ENCODE assay signal across 21 cellular contexts in genomic region chr20:22794200-22794599, GRCh38.
DNase-seq lines count a peak whose midpoint lies in the region; ATAC-seq and TF ChIP-seq lines count a peak whose summit lies in the region.
"Had no signal": no experiment of that assay in that cellular context is flagged by ENCODE, and none has a peak within 500 bp of the region (broad histone marks: within the 10 kb centered on the region; RNA-seq: fewer than 3 reads in every experiment).

No MANE protein-coding gene starts in this region.

- ATAC-seq in RWPE2 (ENCODE audit: low read depth) (peak; percentile 26), left lobe of liver (no peak), GM18520 (IDR thresholded peaks at IDR 0.05; ENCODE audit: unreplicated experiment) (no peak)
- ATAC-seq: activated CD8-positive, alpha-beta memory T cell treated with anti-CD3 and anti-CD28 coated beads, Interleukin-2, amount 10 ng/mL, durations not matched to agents 7 days and 5 days; activated T-helper 17 cell treated with anti-CD3 and anti-CD28 coated beads, Interleukin-2, amount 50 U/mL, for 72 hours; heart left ventricle had no signal

- H3K4me3 Mint-ChIP-seq in activated T-helper 1 cell treated with anti-CD3 and anti-CD28 coated beads, Interleukin-12 subunit alpha, Interleukin-12 subunit beta, Interleukin-2, Interleukin-4 antibody, amounts not matched to agents 30 ng/mL and 10 ng/mL and 1 ng/mL, durations not matched to agents 14 hours and 24 hours and 36 hours: no peak overlapping the region
- H3K4me3 Mint-ChIP-seq: activated CD4-positive, alpha-beta T cell treated with anti-CD3 and anti-CD28 coated beads, Interleukin-2, amount 10 ng/mL, durations not matched to agents 24 days and 14 days; activated CD8-positive, alpha-beta memory T cell treated with anti-CD3 and anti-CD28 coated beads, Interleukin-2, amount 10 ng/mL, durations not matched to agents 7 days and 5 days; activated naive CD8-positive, alpha-beta T cell treated with anti-CD3 and anti-CD28 coated beads, Interleukin-2, amount 10 ng/mL, durations not matched to agents 7 days and 5 days; activated T-helper 17 cell treated with anti-CD3 and anti-CD28 coated beads, Interleukin-2, amount 50 U/mL, for 72 hours; brain had no signal

- H3K36me3 ChIP-seq in RWPE2 (ENCODE audit: low read depth) (no peaks in the 10 kb centered on the region), tibial artery (no peaks in the 10 kb centered on the region)
- H3K36me3 ChIP-seq: BLaER1, HAP-1, heart left ventricle, vagina had no signal

- TF ChIP-seq CTCF in RWPE2 (IDR thresholded peaks at IDR 0.05; ENCODE audit: poor library complexity, severe bottlenecking): no peak
- no peak for TF ChIP-seq CTCF in fibroblast of the aortic adventitia (IDR thresholded peaks at IDR 0.05; ENCODE audit: insufficient read depth, low read length)
- no peak for TF ChIP-seq CTCF in tibial artery (IDR thresholded peaks at IDR 0.05)

- no peaks in the 10 kb centered on the region for H3K9me3 Mint-ChIP-seq in activated T-helper 1 cell treated with anti-CD3 and anti-CD28 coated beads, Interleukin-12 subunit alpha, Interleukin-12 subunit beta, Interleukin-2, Interleukin-4 antibody, amounts not matched to agents 30 ng/mL and 10 ng/mL and 1 ng/mL, durations not matched to agents 14 hours and 24 hours and 36 hours
- H3K9me3 Mint-ChIP-seq: activated CD4-positive, alpha-beta T cell treated with anti-CD3 and anti-CD28 coated beads, Interleukin-2, amount 10 ng/mL, durations not matched to agents 24 days and 14 days; activated T-helper 17 cell treated with anti-CD3 and anti-CD28 coated beads, Interleukin-2, amount 50 U/mL, for 72 hours had no signal

- no peaks in the 10 kb centered on the region for H3K27me3 ChIP-seq in RWPE2 (ENCODE audit: insufficient read depth, poor library complexity, severe bottlenecking)
- H3K27me3 ChIP-seq in tibial artery: no peaks in the 10 kb centered on the region
- H3K27me3 ChIP-seq: BLaER1, vagina had no signal

- peak; percentile 72 for DNase-seq in NCI-H748 (lab: John Stamatoyannopoulos, UW; ENCODE audit: unreplicated experiment)
- DNase-seq in NCI-H748 treated with DMSO at 0.1 percent for 48 hours (lab: John Stamatoyannopoulos, UW): no peak
- DNase-seq in RWPE2 (ENCODE audit: low spot score): no peak
- DNase-seq in fibroblast of the aortic adventitia (ENCODE audit: low read depth): peak; percentile 30
- DNase-seq in tibial artery: no peak
- DNase-seq in activated T-helper 1 cell treated with anti-CD3 and anti-CD28 coated beads, Interleukin-12 subunit alpha, Interleukin-12 subunit beta, Interleukin-2, Interleukin-4 antibody, amounts not matched to agents 30 ng/mL and 10 ng/mL and 1 ng/mL, durations not matched to agents 14 hours and 24 hours and 36 hours (ENCODE audit: low spot score): no peak
- no peak for DNase-seq in left lobe of liver (ENCODE audit: low spot score)
- DNase-seq: activated CD4-positive, alpha-beta T cell treated with anti-CD3 and anti-CD28 coated beads, Interleukin-2, amount 10 ng/mL, durations not matched to agents 24 days and 14 days; activated CD8-positive, alpha-beta memory T cell treated with anti-CD3 and anti-CD28 coated beads, Interleukin-2, amount 10 ng/mL, durations not matched to agents 7 days and 5 days; activated naive CD8-positive, alpha-beta T cell treated with anti-CD3 and anti-CD28 coated beads, Interleukin-2, amount 10 ng/mL, durations not matched to agents 7 days and 5 days; cortex of kidney; heart left ventricle; NCI-H187; NCI-H446 treated with DMSO at 0.1 percent for 48 hours; substantia nigra had no signal

- H3K4me1 ChIP-seq in RWPE2 (ENCODE audit: insufficient read depth, poor library complexity, severe bottlenecking) (peaks cover 53% of the 10 kb centered on the region), tibial artery (peaks cover 6 to 56% (median 24%) of the 10 kb centered on the region in 4 donors)
- H3K4me1 ChIP-seq: HAP-1, vagina had no signal

- no peaks in the 10 kb centered on the region for H3K36me3 Mint-ChIP-seq in activated T-helper 1 cell treated with anti-CD3 and anti-CD28 coated beads, Interleukin-12 subunit alpha, Interleukin-12 subunit beta, Interleukin-2, Interleukin-4 antibody, amounts not matched to agents 30 ng/mL and 10 ng/mL and 1 ng/mL, durations not matched to agents 14 hours and 24 hours and 36 hours (ENCODE audit: low read depth)
- H3K36me3 Mint-ChIP-seq: activated CD8-positive, alpha-beta memory T cell treated with anti-CD3 and anti-CD28 coated beads, Interleukin-2, amount 10 ng/mL, durations not matched to agents 7 days and 5 days; activated naive CD8-positive, alpha-beta T cell treated with anti-CD3 and anti-CD28 coated beads, Interleukin-2, amount 10 ng/mL, durations not matched to agents 7 days and 5 days; brain had no signal

- H3K27ac ChIP-seq in RWPE2 (ENCODE audit: poor library complexity, severe bottlenecking) (peak overlapping the region; percentile 97), tibial artery (peak overlapping the region; percentile 74 to 75)
- H3K27ac ChIP-seq: BLaER1 had no signal

- no peaks in the 10 kb centered on the region for H3K27me3 Mint-ChIP-seq in activated T-helper 1 cell treated with anti-CD3 and anti-CD28 coated beads, Interleukin-12 subunit alpha, Interleukin-12 subunit beta, Interleukin-2, Interleukin-4 antibody, amounts not matched to agents 30 ng/mL and 10 ng/mL and 1 ng/mL, durations not matched to agents 14 hours and 24 hours and 36 hours (ENCODE audit: insufficient read depth)
- H3K27me3 Mint-ChIP-seq: activated CD4-positive, alpha-beta T cell treated with anti-CD3 and anti-CD28 coated beads, Interleukin-2, amount 10 ng/mL, durations not matched to agents 24 days and 14 days; activated CD8-positive, alpha-beta memory T cell treated with anti-CD3 and anti-CD28 coated beads, Interleukin-2, amount 10 ng/mL, durations not matched to agents 7 days and 5 days; activated T-helper 17 cell treated with anti-CD3 and anti-CD28 coated beads, Interleukin-2, amount 50 U/mL, for 72 hours had no signal

- H3K4me3 ChIP-seq in RWPE2 (ENCODE audit: severe bottlenecking) (no peak overlapping the region), fibroblast of the aortic adventitia (ENCODE audit: low read depth, low read length) (no peak overlapping the region), tibial artery (no peak overlapping the region)
- H3K4me3 ChIP-seq: BLaER1, HAP-1, heart left ventricle, vagina had no signal

- no peak overlapping the region for H3K27ac Mint-ChIP-seq in activated T-helper 1 cell treated with anti-CD3 and anti-CD28 coated beads, Interleukin-12 subunit alpha, Interleukin-12 subunit beta, Interleukin-2, Interleukin-4 antibody, amounts not matched to agents 30 ng/mL and 10 ng/mL and 1 ng/mL, durations not matched to agents 14 hours and 24 hours and 36 hours
- H3K27ac Mint-ChIP-seq: activated CD4-positive, alpha-beta T cell treated with anti-CD3 and anti-CD28 coated beads, Interleukin-2, amount 10 ng/mL, durations not matched to agents 24 days and 14 days; activated CD8-positive, alpha-beta memory T cell treated with anti-CD3 and anti-CD28 coated beads, Interleukin-2, amount 10 ng/mL, durations not matched to agents 7 days and 5 days; activated naive CD8-positive, alpha-beta T cell treated with anti-CD3 and anti-CD28 coated beads, Interleukin-2, amount 10 ng/mL, durations not matched to agents 7 days and 5 days; activated T-helper 17 cell treated with anti-CD3 and anti-CD28 coated beads, Interleukin-2, amount 50 U/mL, for 72 hours had no signal

- H3K9me3 ChIP-seq in RWPE2 (ENCODE audit: severe bottlenecking): no peaks in the 10 kb centered on the region
- no peaks in the 10 kb centered on the region for H3K9me3 ChIP-seq in tibial artery
- H3K9me3 ChIP-seq: BLaER1, HAP-1, heart left ventricle, vagina had no signal

- no peaks in the 10 kb centered on the region for H3K4me1 Mint-ChIP-seq in activated T-helper 1 cell treated with anti-CD3 and anti-CD28 coated beads, Interleukin-12 subunit alpha, Interleukin-12 subunit beta, Interleukin-2, Interleukin-4 antibody, amounts not matched to agents 30 ng/mL and 10 ng/mL and 1 ng/mL, durations not matched to agents 14 hours and 24 hours and 36 hours (ENCODE audit: low read depth)
- H3K4me1 Mint-ChIP-seq: activated CD4-positive, alpha-beta T cell treated with anti-CD3 and anti-CD28 coated beads, Interleukin-2, amount 10 ng/mL, durations not matched to agents 24 days and 14 days; activated CD8-positive, alpha-beta memory T cell treated with anti-CD3 and anti-CD28 coated beads, Interleukin-2, amount 10 ng/mL, durations not matched to agents 7 days and 5 days; activated naive CD8-positive, alpha-beta T cell treated with anti-CD3 and anti-CD28 coated beads, Interleukin-2, amount 10 ng/mL, durations not matched to agents 7 days and 5 days; activated T-helper 17 cell treated with anti-CD3 and anti-CD28 coated beads, Interleukin-2, amount 50 U/mL, for 72 hours had no signal

- intact Hi-C loops in tibial artery (cut with DNase I; ENCODE audit: low total_unique reads): loop anchor here (10.0 kb wide), 1 partner anchor 99 kb away; no protein-coding TSS in a partner anchor
- intact Hi-C loops in activated T-helper 1 cell treated with anti-CD3 and anti-CD28 coated beads, Interleukin-12 subunit alpha, Interleukin-12 subunit beta, Interleukin-2, Interleukin-4 antibody, amounts not matched to agents 30 ng/mL and 10 ng/mL and 1 ng/mL, durations not matched to agents 14 hours and 24 hours and 36 hours (cut with micrococcal nuclease): loop anchor here (10.0 kb wide), 1 partner anchor 1819 kb away; no protein-coding TSS in a partner anchor

Comparison
In these comparisons a context has a peak if more than half of its experiments do, and no peak if none do; other contexts are left out.
1. DNase-seq: peak in NCI-H748 (single experiment) and fibroblast of the aortic adventitia (single experiment); none in NCI-H748 treated with DMSO at 0.1 percent for 48 hours (single experiment), RWPE2 (single experiment), tibial artery (0 of 2), activated T-helper 1 cell treated with anti-CD3 and anti-CD28 coated beads, Interleukin-12 subunit alpha, Interleukin-12 subunit beta, Interleukin-2, Interleukin-4 antibody, amounts not matched to agents 30 ng/mL and 10 ng/mL and 1 ng/mL, durations not matched to agents 14 hours and 24 hours and 36 hours (single experiment) and left lobe of liver (single experiment).